Comparison of ENCODE assay signal across 1 cellular context in genomic region chr1:17125756-17126237, GRCh38.
TF ChIP-seq lines count a peak whose summit lies in the region.

No MANE protein-coding gene starts in this region.

TF ChIP-seq in K562, 482 proteins besides CTCF, POLR2A, EP300 and RAD21 (continued from another document and continues in another):
- TF ChIP-seq MGA (IDR thresholded peaks at IDR 0.05) (no peak), ATF1 (CRISPR knock-in tag; IDR thresholded peaks at IDR 0.05) (no peak), ATF1 (tag; IDR thresholded peaks at IDR 0.05) (0 out of 2 replicates have a peak, but pooled peaks have one; percentile 10), CEBPG (CRISPR knock-in tag; IDR thresholded peaks at IDR 0.05) (peak; percentile 29; the same call in 1 of the 2 replicates), CEBPG (tag; conservative IDR thresholded peaks at IDR 0.05 in 1 of 2, IDR thresholded peaks at IDR 0.05 in 1 of 2) (no peak), ZNF766 (CRISPR knock-in tag; conservative IDR thresholded peaks at IDR 0.05) (no peak), MTF1 (CRISPR knock-in tag; IDR thresholded peaks at IDR 0.05; ENCODE audit: borderline replicate concordance) (no peak), ZNF175 (CRISPR knock-in tag; IDR thresholded peaks at IDR 0.05; ENCODE audit: low read depth) (no peak), ETV5 (CRISPR knock-in tag; IDR thresholded peaks at IDR 0.05; ENCODE audit: low read depth) (no peak), MYC (IDR thresholded peaks at IDR 0.05; ENCODE audit: low read depth, low read length) (peak; percentile 62), MYC (CRISPR knock-in tag; IDR thresholded peaks at IDR 0.05; ENCODE audit: borderline replicate concordance, low read depth) (no peak), ATF4 (CRISPR knock-in tag; IDR thresholded peaks at IDR 0.05) (no peak), ZBTB5 (IDR thresholded peaks at IDR 0.05) (no peak), CHD2 (IDR thresholded peaks at IDR 0.05; ENCODE audit: low read depth, low read length) (no peak), YY1 (IDR thresholded peaks at IDR 0.05; ENCODE audit: borderline replicate concordance in 1 of 3, control insufficient read depth in 1 of 3, extremely low read depth in 1 of 3, insufficient read depth in 3 of 3, insufficient read length in 1 of 3, insufficient replicate concordance in 2 of 3, low read depth in 1 of 3, low read length in 2 of 3) (peak in 2 of 3 experiments; percentile 24 to 49), ZZZ3 (IDR thresholded peaks at IDR 0.05) (no peak), CREB1 (IDR thresholded peaks at IDR 0.05) (no peak), CREB1 (CRISPR knock-in tag; IDR thresholded peaks at IDR 0.05) (no peak), ZBTB33 (CRISPR knock-in tag; IDR thresholded peaks at IDR 0.05) (no peak), NFXL1 (CRISPR knock-in tag; IDR thresholded peaks at IDR 0.05) (no peak), NFIX (CRISPR knock-in tag; IDR thresholded peaks at IDR 0.05; ENCODE audit: low read depth) (no peak), POLR2G (IDR thresholded peaks at IDR 0.05; ENCODE audit: low read depth, low read length) (no peak), ZBTB7A (IDR thresholded peaks at IDR 0.05; ENCODE audit: borderline replicate concordance, control insufficient read depth, low read depth, low read length) (0 out of 2 replicates have a peak, but pooled peaks have one; percentile 37), MTA3 (IDR thresholded peaks at IDR 0.05; ENCODE audit: borderline replicate concordance) (no peak), DIDO1 (tag; IDR thresholded peaks at IDR 0.05; ENCODE audit: low read depth) (no peak), ZNF311 (CRISPR knock-in tag; IDR thresholded peaks at IDR 0.05) (no peak), ZNF699 (CRISPR knock-in tag; IDR thresholded peaks at IDR 0.05; ENCODE audit: insufficient replicate concordance) (no peak), SAP30 (IDR thresholded peaks at IDR 0.05; ENCODE audit: borderline replicate concordance, insufficient read depth, low read depth, low read length, poor library complexity, severe bottlenecking) (no peak), STAT5A (IDR thresholded peaks at IDR 0.05; ENCODE audit: borderline replicate concordance, low read length) (no peak), HDAC8 (tag; IDR thresholded peaks at IDR 0.05) (no peak), SMAD4 (CRISPR knock-in tag; conservative IDR thresholded peaks at IDR 0.05) (no peak), CBX2 (IDR thresholded peaks at IDR 0.05; ENCODE audit: insufficient read depth, low read length, poor library complexity, severe bottlenecking) (no peak), CEBPB (tag; IDR thresholded peaks at IDR 0.05) (no peak), ZNF668 (CRISPR knock-in tag; IDR thresholded peaks at IDR 0.05) (no peak), HNRNPL (IDR thresholded peaks at IDR 0.05; ENCODE audit: low read depth, low read length) (no peak), JUN (IDR thresholded peaks at IDR 0.05; ENCODE audit: borderline replicate concordance, low read depth, low read length) (peak; percentile 29; the same call in 1 of the 2 replicates), JUN (CRISPR knock-in tag; IDR thresholded peaks at IDR 0.05; ENCODE audit: borderline replicate concordance) (no peak), KLF16 (IDR thresholded peaks at IDR 0.05) (peak; percentile 60), KDM2B (CRISPR knock-in tag; IDR thresholded peaks at IDR 0.05) (no peak), ZNF79 (CRISPR knock-in tag; IDR thresholded peaks at IDR 0.05; ENCODE audit: low read depth) (no peak), HNRNPLL (IDR thresholded peaks at IDR 0.05; ENCODE audit: low read depth, low read length, poor library complexity, severe bottlenecking) (no peak), ZNF592 (IDR thresholded peaks at IDR 0.05) (no peak), RFX1 (IDR thresholded peaks at IDR 0.05) (no peak), CXXC5 (CRISPR knock-in tag; IDR thresholded peaks at IDR 0.05) (no peak), HLTF (IDR thresholded peaks at IDR 0.05) (no peak), CCNT2 (IDR thresholded peaks at IDR 0.05; ENCODE audit: borderline replicate concordance, extremely low read depth, insufficient read length, low read depth, low read length) (no peak)
